14 cellular contexts compared by ENCODE assay signal in genomic region chr12:74514098-74514872, GRCh38.
"Had no signal": no experiment of that assay in that cellular context is flagged by ENCODE, and none has a peak within 500 bp of the region (broad histone marks: within the 10 kb centered on the region; RNA-seq: fewer than 3 reads in every experiment).

No MANE protein-coding gene starts in this region.

- H3K4me3 Mint-ChIP-seq: activated CD4-positive, alpha-beta T cell treated with anti-CD3 and anti-CD28 coated beads for 36 hours; activated naive CD8-positive, alpha-beta T cell treated with anti-CD3 and anti-CD28 coated beads for 36 hours; effector memory CD8-positive, alpha-beta T cell; stimulated activated effector memory CD8-positive, alpha-beta T cell treated with anti-CD3 and anti-CD28 coated beads, Interleukin-12 subunit alpha, Interleukin-12 subunit beta, amount 100 ng/mL, for 72 hours had no signal

- H3K27ac Mint-ChIP-seq: activated CD4-positive, alpha-beta T cell treated with anti-CD3 and anti-CD28 coated beads for 36 hours; activated naive CD8-positive, alpha-beta T cell treated with anti-CD3 and anti-CD28 coated beads for 36 hours; effector memory CD8-positive, alpha-beta T cell; stimulated activated effector memory CD8-positive, alpha-beta T cell treated with anti-CD3 and anti-CD28 coated beads, Interleukin-12 subunit alpha, Interleukin-12 subunit beta, amount 100 ng/mL, for 72 hours had no signal

- H3K27me3 ChIP-seq: testis had no signal

- H3K36me3 Mint-ChIP-seq: activated naive CD8-positive, alpha-beta T cell treated with anti-CD3 and anti-CD28 coated beads for 36 hours; stimulated activated effector memory CD8-positive, alpha-beta T cell treated with anti-CD3 and anti-CD28 coated beads, Interleukin-12 subunit alpha, Interleukin-12 subunit beta, amount 100 ng/mL, for 72 hours had no signal

- H3K27ac ChIP-seq: prostate gland, testis had no signal

- ATAC-seq: activated CD4-positive, alpha-beta T cell treated with anti-CD3 and anti-CD28 coated beads for 36 hours; effector memory CD8-positive, alpha-beta T cell; left colon; right cardiac atrium; stimulated activated effector memory CD8-positive, alpha-beta T cell treated with anti-CD3 and anti-CD28 coated beads, Interleukin-12 subunit alpha, Interleukin-12 subunit beta, amount 100 ng/mL, for 72 hours had no signal

- H3K9me3 Mint-ChIP-seq: activated naive CD8-positive, alpha-beta T cell treated with anti-CD3 and anti-CD28 coated beads for 36 hours; effector memory CD8-positive, alpha-beta T cell; stimulated activated effector memory CD8-positive, alpha-beta T cell treated with anti-CD3 and anti-CD28 coated beads, Interleukin-12 subunit alpha, Interleukin-12 subunit beta, amount 100 ng/mL, for 72 hours had no signal

- H3K9me3 ChIP-seq: prostate gland, testis had no signal

- DNase-seq: activated CD4-positive, alpha-beta T cell treated with anti-CD3 and anti-CD28 coated beads for 36 hours; activated CD4-positive, alpha-beta T cell treated with anti-CD3 and anti-CD28 coated beads, Interleukin-2, amount 50 U/mL, for 48 hours; activated gamma-delta T cell treated with Interleukin-2 at 50 U/mL for 16 hours; activated naive CD8-positive, alpha-beta T cell treated with anti-CD3 and anti-CD28 coated beads for 36 hours; amniotic stem cell; effector memory CD8-positive, alpha-beta T cell; left colon; midbrain; small intestine; stimulated activated CD4-positive, alpha-beta T cell treated with anti-CD3 and anti-CD28 coated beads, Interleukin-4, amount 100 ng/mL, for 24 hours; testis had no signal

- H3K4me3 ChIP-seq: prostate gland, testis had no signal

- H3K4me1 Mint-ChIP-seq: activated CD4-positive, alpha-beta T cell treated with anti-CD3 and anti-CD28 coated beads for 36 hours; activated naive CD8-positive, alpha-beta T cell treated with anti-CD3 and anti-CD28 coated beads for 36 hours; stimulated activated effector memory CD8-positive, alpha-beta T cell treated with anti-CD3 and anti-CD28 coated beads, Interleukin-12 subunit alpha, Interleukin-12 subunit beta, amount 100 ng/mL, for 72 hours had no signal

- H3K4me1 ChIP-seq: prostate gland, testis had no signal

- H3K36me3 ChIP-seq: prostate gland had no signal
